Comparison of ENCODE assay signal across 1 cellular context in the genomic region with DNA sequence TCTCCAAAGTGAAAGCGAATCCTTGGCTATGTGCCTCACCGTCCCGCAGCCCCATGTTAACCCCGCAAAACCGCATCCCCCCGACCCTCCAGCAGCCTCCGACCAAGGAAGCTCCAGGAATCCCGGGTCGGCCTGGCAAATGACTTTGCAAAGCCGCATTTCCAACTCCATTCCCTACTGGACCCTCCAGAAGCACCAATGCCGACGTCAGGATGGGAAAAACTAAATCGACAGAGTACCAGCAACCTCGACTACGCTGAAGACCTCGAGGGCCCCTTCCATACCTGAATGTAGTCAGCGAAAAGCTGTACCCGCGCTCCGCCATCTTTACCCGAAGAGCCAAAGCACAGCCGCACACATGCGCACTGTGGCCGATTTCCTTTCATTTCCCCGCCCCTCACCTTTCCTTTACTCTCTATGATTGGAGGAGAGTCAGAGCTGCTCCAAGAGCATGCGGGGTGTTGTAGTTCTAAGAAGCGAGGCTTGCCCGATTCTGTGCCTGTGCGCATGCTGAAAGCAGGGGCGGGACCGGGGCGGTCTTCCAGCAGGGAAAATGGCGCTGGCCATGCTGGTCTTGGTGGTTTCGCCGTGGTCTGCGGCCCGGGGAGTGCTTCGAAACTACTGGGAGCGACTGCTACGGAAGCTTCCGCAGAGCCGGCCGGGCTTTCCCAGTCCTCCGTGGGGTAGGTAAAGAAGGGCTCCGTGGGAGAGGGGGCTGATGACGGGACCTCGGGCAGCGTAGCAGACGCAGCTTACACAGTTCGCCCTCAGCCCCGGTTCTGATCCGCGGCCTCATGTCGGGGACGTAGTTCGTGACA.
TF ChIP-seq lines count a peak whose summit lies in the region.

A gene (plus strand): TSS at position 543 of the 818 bp plus-strand sequence. CDS start 11 bp downstream, at position 554.
A gene (minus strand): TSS at position 341 of the 818 bp plus-strand sequence. CDS start 16 bp downstream, at position 325.

TF ChIP-seq in K562, 482 proteins besides CTCF, POLR2A, EP300 and RAD21 (continued from another document and continues in another):
- TF ChIP-seq, protein P1, sequence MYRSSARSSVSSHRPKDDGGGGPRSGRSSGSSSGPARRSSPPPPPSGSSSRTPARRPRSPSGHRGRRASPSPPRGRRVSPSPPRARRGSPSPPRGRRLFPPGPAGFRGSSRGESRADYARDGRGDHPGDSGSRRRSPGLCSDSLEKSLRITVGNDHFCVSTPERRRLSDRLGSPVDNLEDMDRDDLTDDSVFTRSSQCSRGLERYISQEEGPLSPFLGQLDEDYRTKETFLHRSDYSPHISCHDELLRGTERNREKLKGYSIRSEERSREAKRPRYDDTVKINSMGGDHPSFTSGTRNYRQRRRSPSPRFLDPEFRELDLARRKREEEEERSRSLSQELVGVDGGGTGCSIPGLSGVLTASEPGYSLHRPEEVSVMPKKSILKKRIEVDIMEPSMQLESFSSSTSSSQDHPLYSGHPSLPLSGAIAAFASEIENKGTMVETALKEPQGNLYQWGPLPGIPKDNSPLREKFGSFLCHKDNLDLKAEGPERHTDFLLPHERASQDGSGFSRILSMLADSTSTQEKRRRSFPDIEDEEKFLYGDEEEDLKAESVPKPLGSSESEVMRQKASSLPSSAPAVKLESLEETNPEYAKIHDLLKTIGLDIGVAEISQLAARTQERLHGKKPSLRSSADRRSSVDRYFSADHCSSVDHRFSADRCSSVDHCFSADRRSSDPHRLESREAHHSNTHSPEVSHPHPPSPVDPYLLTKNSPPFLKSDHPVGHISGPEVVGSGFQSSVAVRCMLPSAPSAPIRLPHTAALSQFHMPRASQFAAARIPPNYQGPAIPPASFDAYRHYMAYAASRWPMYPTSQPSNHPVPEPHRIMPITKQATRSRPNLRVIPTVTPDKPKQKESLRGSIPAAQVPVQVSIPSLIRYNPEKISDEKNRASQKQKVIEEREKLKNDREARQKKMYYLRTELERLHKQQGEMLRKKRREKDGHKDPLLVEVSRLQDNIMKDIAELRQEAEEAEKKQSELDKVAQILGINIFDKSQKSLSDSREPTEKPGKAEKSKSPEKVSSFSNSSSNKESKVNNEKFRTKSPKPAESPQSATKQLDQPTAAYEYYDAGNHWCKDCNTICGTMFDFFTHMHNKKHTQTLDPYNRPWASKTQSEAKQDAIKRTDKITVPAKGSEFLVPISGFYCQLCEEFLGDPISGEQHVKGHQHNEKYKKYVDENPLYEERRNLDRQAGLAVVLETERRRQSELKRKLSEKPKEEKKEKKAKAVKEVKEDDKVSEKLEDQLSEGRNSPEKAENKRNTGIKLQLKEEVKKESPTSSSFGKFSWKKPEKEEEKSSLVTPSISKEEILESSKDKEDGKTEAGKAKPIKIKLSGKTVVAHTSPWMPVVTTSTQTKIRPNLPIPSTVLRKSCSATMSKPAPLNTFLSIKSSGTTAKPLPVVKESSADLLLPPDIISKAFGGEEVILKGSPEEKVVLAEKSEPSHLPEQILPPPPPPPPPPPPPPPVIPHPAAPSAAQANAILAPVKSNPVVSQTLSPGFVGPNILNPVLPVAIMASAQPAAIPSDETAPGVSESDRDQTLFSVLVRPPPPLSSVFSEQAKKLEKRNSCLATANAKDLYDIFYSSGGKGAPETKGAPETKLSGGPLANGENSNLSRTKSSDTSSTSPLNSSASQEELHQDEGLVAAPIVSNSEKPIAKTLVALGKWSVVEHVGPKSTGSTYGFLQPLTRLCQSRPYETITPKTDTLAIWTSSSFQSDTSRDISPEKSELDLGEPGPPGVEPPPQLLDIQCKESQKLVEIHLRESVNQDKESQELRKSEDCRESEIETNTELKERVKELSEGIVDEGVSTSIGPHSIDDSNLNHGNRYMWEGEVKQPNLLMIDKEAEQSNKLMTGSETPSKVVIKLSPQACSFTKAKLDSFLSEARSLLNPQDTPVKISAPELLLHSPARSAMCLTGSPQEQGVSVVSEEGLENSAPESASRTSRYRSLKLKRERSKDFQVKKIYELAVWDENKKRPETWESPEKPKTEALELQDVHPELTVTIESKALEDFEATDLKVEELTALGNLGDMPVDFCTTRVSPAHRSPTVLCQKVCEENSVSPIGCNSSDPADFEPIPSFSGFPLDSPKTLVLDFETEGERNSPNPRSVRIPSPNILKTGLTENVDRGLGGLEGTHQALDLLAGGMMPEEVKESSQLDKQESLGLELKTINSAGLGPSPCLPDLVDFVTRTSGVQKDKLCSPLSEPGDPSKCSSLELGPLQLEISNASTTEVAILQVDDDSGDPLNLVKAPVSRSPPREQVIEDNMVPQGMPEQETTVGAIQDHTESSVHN (IDR thresholded peaks at IDR 0.05; ENCODE audit: borderline replicate concordance in 1 of 2, low read depth in 1 of 2) = no peak
- TF ChIP-seq EHMT2 (IDR thresholded peaks at IDR 0.05) (no peak), NEUROD1 (IDR thresholded peaks at IDR 0.05; ENCODE audit: borderline replicate concordance, low read depth, low read length, partially characterized antibody) (peak; percentile 11), RBM15 (IDR thresholded peaks at IDR 0.05; ENCODE audit: insufficient read depth, low read length) (no peak), PHF21A (IDR thresholded peaks at IDR 0.05; ENCODE audit: borderline replicate concordance, low read depth) (0 out of 2 replicates have a peak, but pooled peaks have one; percentile 38), FOXM1 (IDR thresholded peaks at IDR 0.05; ENCODE audit: low read depth) (no peak), FOXM1 (CRISPR knock-in tag; IDR thresholded peaks at IDR 0.05; ENCODE audit: low read depth) (no peak), ZNF696 (CRISPR knock-in tag; conservative IDR thresholded peaks at IDR 0.05) (no peak), RBM14 (IDR thresholded peaks at IDR 0.05; ENCODE audit: borderline replicate concordance, insufficient read depth, low read depth, low read length) (no peak), ZNF274 (IDR thresholded peaks at IDR 0.05; ENCODE audit: borderline replicate concordance, low read depth, low read length) (no peak), CEBPG (CRISPR knock-in tag; IDR thresholded peaks at IDR 0.05) (no peak), CEBPG (tag; conservative IDR thresholded peaks at IDR 0.05 in 1 of 2, IDR thresholded peaks at IDR 0.05 in 1 of 2) (no peak), MECOM (CRISPR knock-in tag; IDR thresholded peaks at IDR 0.05) (no peak), MXI1 (IDR thresholded peaks at IDR 0.05; ENCODE audit: low read depth, low read length) (peak; percentile 95), ZNF316 (IDR thresholded peaks at IDR 0.05) (peak; percentile 32; the same call in 1 of the 2 replicates), RBM25 (IDR thresholded peaks at IDR 0.05; ENCODE audit: low read depth, low read length, severe bottlenecking) (peak; percentile 26)
- TF ChIP-seq, protein P2, sequence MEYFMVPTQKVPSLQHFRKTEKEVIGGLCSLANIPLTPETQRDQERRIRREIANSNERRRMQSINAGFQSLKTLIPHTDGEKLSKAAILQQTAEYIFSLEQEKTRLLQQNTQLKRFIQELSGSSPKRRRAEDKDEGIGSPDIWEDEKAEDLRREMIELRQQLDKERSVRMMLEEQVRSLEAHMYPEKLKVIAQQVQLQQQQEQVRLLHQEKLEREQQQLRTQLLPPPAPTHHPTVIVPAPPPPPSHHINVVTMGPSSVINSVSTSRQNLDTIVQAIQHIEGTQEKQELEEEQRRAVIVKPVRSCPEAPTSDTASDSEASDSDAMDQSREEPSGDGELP (CRISPR knock-in tag; IDR thresholded peaks at IDR 0.05; ENCODE audit: borderline replicate concordance) = peak; percentile 60; the same call in 1 of the 2 replicates
- TF ChIP-seq, protein P3, sequence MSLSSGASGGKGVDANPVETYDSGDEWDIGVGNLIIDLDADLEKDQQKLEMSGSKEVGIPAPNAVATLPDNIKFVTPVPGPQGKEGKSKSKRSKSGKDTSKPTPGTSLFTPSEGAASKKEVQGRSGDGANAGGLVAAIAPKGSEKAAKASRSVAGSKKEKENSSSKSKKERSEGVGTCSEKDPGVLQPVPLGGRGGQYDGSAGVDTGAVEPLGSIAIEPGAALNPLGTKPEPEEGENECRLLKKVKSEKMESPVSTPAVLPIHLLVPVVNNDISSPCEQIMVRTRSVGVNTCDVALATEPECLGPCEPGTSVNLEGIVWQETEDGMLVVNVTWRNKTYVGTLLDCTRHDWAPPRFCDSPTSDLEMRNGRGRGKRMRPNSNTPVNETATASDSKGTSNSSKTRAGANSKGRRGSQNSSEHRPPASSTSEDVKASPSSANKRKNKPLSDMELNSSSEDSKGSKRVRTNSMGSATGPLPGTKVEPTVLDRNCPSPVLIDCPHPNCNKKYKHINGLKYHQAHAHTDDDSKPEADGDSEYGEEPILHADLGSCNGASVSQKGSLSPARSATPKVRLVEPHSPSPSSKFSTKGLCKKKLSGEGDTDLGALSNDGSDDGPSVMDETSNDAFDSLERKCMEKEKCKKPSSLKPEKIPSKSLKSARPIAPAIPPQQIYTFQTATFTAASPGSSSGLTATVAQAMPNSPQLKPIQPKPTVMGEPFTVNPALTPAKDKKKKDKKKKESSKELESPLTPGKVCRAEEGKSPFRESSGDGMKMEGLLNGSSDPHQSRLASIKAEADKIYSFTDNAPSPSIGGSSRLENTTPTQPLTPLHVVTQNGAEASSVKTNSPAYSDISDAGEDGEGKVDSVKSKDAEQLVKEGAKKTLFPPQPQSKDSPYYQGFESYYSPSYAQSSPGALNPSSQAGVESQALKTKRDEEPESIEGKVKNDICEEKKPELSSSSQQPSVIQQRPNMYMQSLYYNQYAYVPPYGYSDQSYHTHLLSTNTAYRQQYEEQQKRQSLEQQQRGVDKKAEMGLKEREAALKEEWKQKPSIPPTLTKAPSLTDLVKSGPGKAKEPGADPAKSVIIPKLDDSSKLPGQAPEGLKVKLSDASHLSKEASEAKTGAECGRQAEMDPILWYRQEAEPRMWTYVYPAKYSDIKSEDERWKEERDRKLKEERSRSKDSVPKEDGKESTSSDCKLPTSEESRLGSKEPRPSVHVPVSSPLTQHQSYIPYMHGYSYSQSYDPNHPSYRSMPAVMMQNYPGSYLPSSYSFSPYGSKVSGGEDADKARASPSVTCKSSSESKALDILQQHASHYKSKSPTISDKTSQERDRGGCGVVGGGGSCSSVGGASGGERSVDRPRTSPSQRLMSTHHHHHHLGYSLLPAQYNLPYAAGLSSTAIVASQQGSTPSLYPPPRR (CRISPR knock-in tag; IDR thresholded peaks at IDR 0.05; ENCODE audit: borderline replicate concordance) = no peak
- TF ChIP-seq, protein P4, sequence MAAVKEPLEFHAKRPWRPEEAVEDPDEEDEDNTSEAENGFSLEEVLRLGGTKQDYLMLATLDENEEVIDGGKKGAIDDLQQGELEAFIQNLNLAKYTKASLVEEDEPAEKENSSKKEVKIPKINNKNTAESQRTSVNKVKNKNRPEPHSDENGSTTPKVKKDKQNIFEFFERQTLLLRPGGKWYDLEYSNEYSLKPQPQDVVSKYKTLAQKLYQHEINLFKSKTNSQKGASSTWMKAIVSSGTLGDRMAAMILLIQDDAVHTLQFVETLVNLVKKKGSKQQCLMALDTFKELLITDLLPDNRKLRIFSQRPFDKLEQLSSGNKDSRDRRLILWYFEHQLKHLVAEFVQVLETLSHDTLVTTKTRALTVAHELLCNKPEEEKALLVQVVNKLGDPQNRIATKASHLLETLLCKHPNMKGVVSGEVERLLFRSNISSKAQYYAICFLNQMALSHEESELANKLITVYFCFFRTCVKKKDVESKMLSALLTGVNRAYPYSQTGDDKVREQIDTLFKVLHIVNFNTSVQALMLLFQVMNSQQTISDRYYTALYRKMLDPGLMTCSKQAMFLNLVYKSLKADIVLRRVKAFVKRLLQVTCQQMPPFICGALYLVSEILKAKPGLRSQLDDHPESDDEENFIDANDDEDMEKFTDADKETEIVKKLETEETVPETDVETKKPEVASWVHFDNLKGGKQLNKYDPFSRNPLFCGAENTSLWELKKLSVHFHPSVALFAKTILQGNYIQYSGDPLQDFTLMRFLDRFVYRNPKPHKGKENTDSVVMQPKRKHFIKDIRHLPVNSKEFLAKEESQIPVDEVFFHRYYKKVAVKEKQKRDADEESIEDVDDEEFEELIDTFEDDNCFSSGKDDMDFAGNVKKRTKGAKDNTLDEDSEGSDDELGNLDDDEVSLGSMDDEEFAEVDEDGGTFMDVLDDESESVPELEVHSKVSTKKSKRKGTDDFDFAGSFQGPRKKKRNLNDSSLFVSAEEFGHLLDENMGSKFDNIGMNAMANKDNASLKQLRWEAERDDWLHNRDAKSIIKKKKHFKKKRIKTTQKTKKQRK (IDR thresholded peaks at IDR 0.05; ENCODE audit: borderline replicate concordance, low read depth, low read length) = no peak
- TF ChIP-seq, protein P5, sequence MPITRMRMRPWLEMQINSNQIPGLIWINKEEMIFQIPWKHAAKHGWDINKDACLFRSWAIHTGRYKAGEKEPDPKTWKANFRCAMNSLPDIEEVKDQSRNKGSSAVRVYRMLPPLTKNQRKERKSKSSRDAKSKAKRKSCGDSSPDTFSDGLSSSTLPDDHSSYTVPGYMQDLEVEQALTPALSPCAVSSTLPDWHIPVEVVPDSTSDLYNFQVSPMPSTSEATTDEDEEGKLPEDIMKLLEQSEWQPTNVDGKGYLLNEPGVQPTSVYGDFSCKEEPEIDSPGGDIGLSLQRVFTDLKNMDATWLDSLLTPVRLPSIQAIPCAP (CRISPR knock-in tag; IDR thresholded peaks at IDR 0.05; ENCODE audit: borderline replicate concordance) = no peak
- TF ChIP-seq, protein P6, sequence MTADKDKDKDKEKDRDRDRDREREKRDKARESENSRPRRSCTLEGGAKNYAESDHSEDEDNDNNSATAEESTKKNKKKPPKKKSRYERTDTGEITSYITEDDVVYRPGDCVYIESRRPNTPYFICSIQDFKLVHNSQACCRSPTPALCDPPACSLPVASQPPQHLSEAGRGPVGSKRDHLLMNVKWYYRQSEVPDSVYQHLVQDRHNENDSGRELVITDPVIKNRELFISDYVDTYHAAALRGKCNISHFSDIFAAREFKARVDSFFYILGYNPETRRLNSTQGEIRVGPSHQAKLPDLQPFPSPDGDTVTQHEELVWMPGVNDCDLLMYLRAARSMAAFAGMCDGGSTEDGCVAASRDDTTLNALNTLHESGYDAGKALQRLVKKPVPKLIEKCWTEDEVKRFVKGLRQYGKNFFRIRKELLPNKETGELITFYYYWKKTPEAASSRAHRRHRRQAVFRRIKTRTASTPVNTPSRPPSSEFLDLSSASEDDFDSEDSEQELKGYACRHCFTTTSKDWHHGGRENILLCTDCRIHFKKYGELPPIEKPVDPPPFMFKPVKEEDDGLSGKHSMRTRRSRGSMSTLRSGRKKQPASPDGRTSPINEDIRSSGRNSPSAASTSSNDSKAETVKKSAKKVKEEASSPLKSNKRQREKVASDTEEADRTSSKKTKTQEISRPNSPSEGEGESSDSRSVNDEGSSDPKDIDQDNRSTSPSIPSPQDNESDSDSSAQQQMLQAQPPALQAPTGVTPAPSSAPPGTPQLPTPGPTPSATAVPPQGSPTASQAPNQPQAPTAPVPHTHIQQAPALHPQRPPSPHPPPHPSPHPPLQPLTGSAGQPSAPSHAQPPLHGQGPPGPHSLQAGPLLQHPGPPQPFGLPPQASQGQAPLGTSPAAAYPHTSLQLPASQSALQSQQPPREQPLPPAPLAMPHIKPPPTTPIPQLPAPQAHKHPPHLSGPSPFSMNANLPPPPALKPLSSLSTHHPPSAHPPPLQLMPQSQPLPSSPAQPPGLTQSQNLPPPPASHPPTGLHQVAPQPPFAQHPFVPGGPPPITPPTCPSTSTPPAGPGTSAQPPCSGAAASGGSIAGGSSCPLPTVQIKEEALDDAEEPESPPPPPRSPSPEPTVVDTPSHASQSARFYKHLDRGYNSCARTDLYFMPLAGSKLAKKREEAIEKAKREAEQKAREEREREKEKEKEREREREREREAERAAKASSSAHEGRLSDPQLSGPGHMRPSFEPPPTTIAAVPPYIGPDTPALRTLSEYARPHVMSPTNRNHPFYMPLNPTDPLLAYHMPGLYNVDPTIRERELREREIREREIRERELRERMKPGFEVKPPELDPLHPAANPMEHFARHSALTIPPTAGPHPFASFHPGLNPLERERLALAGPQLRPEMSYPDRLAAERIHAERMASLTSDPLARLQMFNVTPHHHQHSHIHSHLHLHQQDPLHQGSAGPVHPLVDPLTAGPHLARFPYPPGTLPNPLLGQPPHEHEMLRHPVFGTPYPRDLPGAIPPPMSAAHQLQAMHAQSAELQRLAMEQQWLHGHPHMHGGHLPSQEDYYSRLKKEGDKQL (CRISPR knock-in tag; IDR thresholded peaks at IDR 0.05; ENCODE audit: borderline replicate concordance) = no peak
